ENCODE assay signal across 11 cellular contexts in the genomic region with DNA sequence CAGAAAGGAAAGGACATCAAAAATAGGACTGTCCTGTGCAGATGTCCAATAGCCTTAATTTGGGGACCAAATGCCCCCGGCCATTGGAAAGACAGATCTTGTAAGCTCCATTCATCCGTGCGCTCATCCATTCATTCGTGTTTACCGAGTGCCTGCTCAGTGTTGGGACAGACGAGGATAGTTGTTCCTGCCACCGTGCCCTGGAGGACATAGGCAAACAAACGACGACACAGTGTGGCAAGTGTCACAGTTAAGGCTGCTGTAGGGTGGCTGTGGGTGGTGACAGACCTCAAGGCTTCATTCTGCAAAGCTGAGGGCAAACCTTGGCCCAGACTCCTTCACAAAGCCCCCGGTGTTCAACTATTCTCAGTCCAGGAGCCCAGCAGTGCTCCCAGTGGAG.
"Had no signal": no experiment of that assay in that cellular context is flagged by ENCODE, and none has a peak within 500 bp of the region (broad histone marks: within the 10 kb centered on the region; RNA-seq: fewer than 3 reads in every experiment).

No MANE protein-coding gene starts in this region.

- H3K9me3 ChIP-seq: gastroesophageal sphincter, heart right ventricle, mucosa of descending colon, sigmoid colon, spleen, thyroid gland had no signal

- H3K9ac ChIP-seq: parathyroid adenoma had no signal

- H3K27ac Mint-ChIP-seq: activated T-helper 1 cell treated with anti-CD3 and anti-CD28 coated beads, Interleukin-12 subunit alpha, Interleukin-12 subunit beta, Interleukin-2, Interleukin-4 antibody, amounts not matched to agents 30 ng/mL and 10 ng/mL and 1 ng/mL, durations not matched to agents 14 hours and 24 hours and 36 hours; T-helper 17 cell had no signal

- DNase-seq: activated naive CD4-positive, alpha-beta T cell; heart right ventricle; mucosa of descending colon; naive thymus-derived CD4-positive, alpha-beta T cell; sigmoid colon; spleen; T-helper 17 cell; thyroid gland had no signal

- H3K27ac ChIP-seq: gastroesophageal sphincter, heart right ventricle, parathyroid adenoma, sigmoid colon, spleen, thyroid gland had no signal

- H3K27me3 ChIP-seq: gastroesophageal sphincter, sigmoid colon, spleen, thyroid gland had no signal

- H3K27me3 Mint-ChIP-seq: naive thymus-derived CD4-positive, alpha-beta T cell; T-helper 17 cell had no signal

- H2AFZ ChIP-seq: parathyroid adenoma had no signal

- H3K4me3 ChIP-seq: gastroesophageal sphincter, heart right ventricle, mucosa of descending colon, sigmoid colon, spleen, thyroid gland had no signal

- H3K4me1 ChIP-seq: gastroesophageal sphincter, heart right ventricle, parathyroid adenoma, thyroid gland had no signal

- ATAC-seq: gastroesophageal sphincter; heart right ventricle; mucosa of descending colon; naive thymus-derived CD4-positive, alpha-beta T cell; T-helper 17 cell had no signal

- H3K36me3 ChIP-seq: gastroesophageal sphincter, sigmoid colon, thyroid gland had no signal

- H3K9me3 Mint-ChIP-seq: activated T-helper 1 cell treated with anti-CD3 and anti-CD28 coated beads, Interleukin-12 subunit alpha, Interleukin-12 subunit beta, Interleukin-2, Interleukin-4 antibody, amounts not matched to agents 30 ng/mL and 10 ng/mL and 1 ng/mL, durations not matched to agents 14 hours and 24 hours and 36 hours; naive thymus-derived CD4-positive, alpha-beta T cell had no signal

- H3K4me3 Mint-ChIP-seq: activated T-helper 1 cell treated with anti-CD3 and anti-CD28 coated beads, Interleukin-12 subunit alpha, Interleukin-12 subunit beta, Interleukin-2, Interleukin-4 antibody, amounts not matched to agents 30 ng/mL and 10 ng/mL and 1 ng/mL, durations not matched to agents 14 hours and 24 hours and 36 hours; T-helper 17 cell had no signal
